In the genomic region with DNA sequence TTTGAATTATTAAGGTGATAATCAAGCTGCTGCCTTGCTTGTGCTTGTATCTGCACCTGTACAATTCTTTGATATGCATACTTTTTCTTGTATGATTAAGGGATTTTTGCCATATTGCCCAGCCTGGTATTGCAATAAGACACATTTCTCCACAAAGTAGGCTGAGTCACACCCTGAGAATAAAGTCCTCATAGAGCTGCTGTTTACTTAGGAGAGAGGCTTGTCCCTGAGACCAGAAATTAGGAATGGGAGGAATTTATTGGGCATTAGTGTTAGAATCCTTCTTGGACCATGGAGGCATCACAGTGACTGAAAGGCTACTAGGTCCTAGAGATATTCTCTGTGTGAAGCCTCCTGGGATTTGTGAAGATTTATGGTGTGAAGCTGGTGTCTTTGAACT, we compare ENCODE assay signal across 17 cellular contexts.
DNase-seq lines count a peak whose midpoint lies in the region; ATAC-seq and TF ChIP-seq lines count a peak whose summit lies in the region.
"Had no signal": no experiment of that assay in that cellular context is flagged by ENCODE, and none has a peak within 500 bp of the region (broad histone marks: within the 10 kb centered on the region; RNA-seq: fewer than 3 reads in every experiment).

No MANE protein-coding gene starts in this region.

- no peak overlapping the region for H2AFZ ChIP-seq in PC-3 (ENCODE audit: low read length)

- no TSS peak for BruUV-seq in PC-3 (replicated peaks; lab: Mats Ljungman, UMichigan)

- no peak overlapping the region for H3K27ac Mint-ChIP-seq in activated CD4-positive, alpha-beta T cell treated with anti-CD3 and anti-CD28 coated beads, Interleukin-2, amount 10 ng/mL, durations not matched to agents 7 days and 5 days
- H3K27ac Mint-ChIP-seq: CD4-positive, CD25-positive, alpha-beta regulatory T cell had no signal

- DNase-seq in PC-3 (peak; percentile 50), astrocyte of the hippocampus (ENCODE audit: low read depth, low spot score) (peak; percentile 54), left kidney (ENCODE audit: low read depth, low spot score) (peak; percentile 27), stromal cell of bone marrow (ENCODE audit: low read depth) (peak; percentile 7), germinal center (ENCODE audit: low spot score) (no peak), lower leg skin (ENCODE audit: low spot score in 2 of 2) (no peak)
- no peak for DNase-seq in activated CD4-positive, alpha-beta T cell treated with anti-CD3 and anti-CD28 coated beads, Interleukin-2, amount 10 ng/mL, durations not matched to agents 7 days and 5 days
- DNase-seq: CD4-positive, CD25-positive, alpha-beta regulatory T cell; DMS79; MM.1S; NCI-H1048; NCI-H1417 treated with DMSO at 0.1 percent for 48 hours; NCI-H187; NCI-H2107; NCI-H446 treated with DMSO at 0.1 percent for 48 hours had no signal

- peak; percentile 97 for ATAC-seq in PC-3
- ATAC-seq: HCT116, Panc1 had no signal

- H3K4me2 ChIP-seq in PC-3 (ENCODE audit: low read length), result no peak overlapping the region

- CTCF ChIA-PET in PC-3 (lab: Charles Lee), result no interaction called here
- CTCF ChIA-PET in activated CD4-positive, alpha-beta T cell treated with anti-CD3 and anti-CD28 coated beads, Interleukin-2, amount 10 ng/mL, durations not matched to agents 7 days and 5 days (lab: Charles Lee), result no interaction called here

- no peak for TF ChIP-seq POLR2A in lower leg skin (IDR thresholded peaks at IDR 0.05)

- no peak overlapping the region for H3K4me3 Mint-ChIP-seq in activated CD4-positive, alpha-beta T cell treated with anti-CD3 and anti-CD28 coated beads, Interleukin-2, amount 10 ng/mL, durations not matched to agents 7 days and 5 days
- H3K4me3 Mint-ChIP-seq: CD4-positive, CD25-positive, alpha-beta regulatory T cell had no signal

- H3K4me1 ChIP-seq in PC-3 (ENCODE audit: insufficient read depth, low read length), result peaks cover 4% of the 10 kb centered on the region

- no peaks in the 10 kb centered on the region for H4K20me1 ChIP-seq in PC-3 (ENCODE audit: low read length)

- H3K4me1 Mint-ChIP-seq in activated CD4-positive, alpha-beta T cell treated with anti-CD3 and anti-CD28 coated beads, Interleukin-2, amount 10 ng/mL, durations not matched to agents 7 days and 5 days, result no peaks in the 10 kb centered on the region
- H3K4me1 Mint-ChIP-seq: CD4-positive, CD25-positive, alpha-beta regulatory T cell had no signal

- no peaks in the 10 kb centered on the region for H3K27me3 ChIP-seq in PC-3 (ENCODE audit: low read length)

- H3K4me3 ChIP-seq in PC-3 (ENCODE audit: low read length) (no peak overlapping the region), lower leg skin (ENCODE audit: low read depth, poor library complexity, severe bottlenecking) (no peak overlapping the region)

- no peaks in the 10 kb centered on the region for H3K27me3 Mint-ChIP-seq in activated CD4-positive, alpha-beta T cell treated with anti-CD3 and anti-CD28 coated beads, Interleukin-2, amount 10 ng/mL, durations not matched to agents 7 days and 5 days
- H3K27me3 Mint-ChIP-seq: CD4-positive, CD25-positive, alpha-beta regulatory T cell had no signal

- peaks cover 4% of the 10 kb centered on the region for H3K9me3 Mint-ChIP-seq in activated CD4-positive, alpha-beta T cell treated with anti-CD3 and anti-CD28 coated beads, Interleukin-2, amount 10 ng/mL, durations not matched to agents 7 days and 5 days

- no peaks in the 10 kb centered on the region for H3K9me2 ChIP-seq in PC-3 (replicated peaks; ENCODE audit: low read length)

- H3K9ac ChIP-seq in PC-3 (ENCODE audit: low read length), result no peak overlapping the region

- no peaks in the 10 kb centered on the region for H3K79me2 ChIP-seq in PC-3 (ENCODE audit: low read length)

- intact Hi-C loops in PC-3 (cut with micrococcal nuclease), result no loop called here
- intact Hi-C loops in lower leg skin (cut with DNase I; ENCODE audit: low total_unique reads), result no loop called here

- H3K36me3 Mint-ChIP-seq in activated CD4-positive, alpha-beta T cell treated with anti-CD3 and anti-CD28 coated beads, Interleukin-2, amount 10 ng/mL, durations not matched to agents 7 days and 5 days (ENCODE audit: low read depth), result no peaks in the 10 kb centered on the region
- H3K36me3 Mint-ChIP-seq: CD4-positive, CD25-positive, alpha-beta regulatory T cell had no signal

- POLR2A ChIA-PET in PC-3 (lab: Charles Lee; ENCODE audit: unreplicated experiment), result no interaction called here
- POLR2A ChIA-PET in activated CD4-positive, alpha-beta T cell treated with anti-CD3 and anti-CD28 coated beads, Interleukin-2, amount 10 ng/mL, durations not matched to agents 7 days and 5 days (lab: Charles Lee), result no interaction called here

- H3K36me3 ChIP-seq in PC-3 (ENCODE audit: low read depth, low read length), result no peaks in the 10 kb centered on the region

- H3F3A ChIP-seq in PC-3 (ENCODE audit: low read length, unreplicated experiment), result no peaks in the 10 kb centered on the region

- TF ChIP-seq CTCF in PC-3 (conservative IDR thresholded peaks at IDR 0.05; ENCODE audit: low read depth, low read length), result no peak
- TF ChIP-seq CTCF in lower leg skin (IDR thresholded peaks at IDR 0.05), result no peak

- no peaks in the 10 kb centered on the region for H3K9me3 ChIP-seq in PC-3 (ENCODE audit: low read length)

- H3K27ac ChIP-seq in PC-3 (ENCODE audit: low read length), result no peak overlapping the region

Comparison
In these comparisons a context has a peak if more than half of its experiments do, and no peak if none do; other contexts are left out.
1. DNase-seq: peak in PC-3 (single experiment), astrocyte of the hippocampus (single experiment), left kidney (single experiment) and stromal cell of bone marrow (single experiment); none in activated CD4-positive, alpha-beta T cell treated with anti-CD3 and anti-CD28 coated beads, Interleukin-2, amount 10 ng/mL, durations not matched to agents 7 days and 5 days (single experiment), germinal center (single experiment) and lower leg skin (0 of 2).